In the genomic region with DNA sequence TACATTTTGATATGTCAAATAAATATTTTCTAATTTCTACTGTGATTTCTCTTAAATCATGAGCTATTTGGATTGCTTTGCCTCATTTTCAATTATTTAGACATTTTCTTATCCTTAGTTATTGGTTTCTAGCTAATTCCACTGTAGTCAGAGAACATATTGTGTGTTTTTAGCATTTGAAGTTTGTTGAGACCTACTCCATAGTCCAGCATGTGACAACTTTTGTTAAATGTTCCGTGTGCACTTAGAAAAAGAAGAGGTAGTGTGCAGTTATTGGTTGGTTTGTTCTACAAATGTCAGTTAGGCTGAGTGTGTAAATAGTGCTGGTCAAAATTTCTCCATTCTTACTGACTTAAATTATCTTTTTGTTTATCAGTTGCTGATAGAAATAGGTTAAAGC, we compare ENCODE assay signal across 20 cellular contexts.
DNase-seq lines count a peak whose midpoint lies in the region; ATAC-seq, FAIRE-seq and TF ChIP-seq lines count a peak whose summit lies in the region.
"Had no signal": no experiment of that assay in that cellular context is flagged by ENCODE, and none has a peak within 500 bp of the region (broad histone marks: within the 10 kb centered on the region; RNA-seq: fewer than 3 reads in every experiment).

No MANE protein-coding gene starts in this region.

- H3K9me2 ChIP-seq in OCI-LY1 (ENCODE audit: low read depth, low read length), result no peaks in the 10 kb centered on the region

- peak overlapping the region; percentile 14 for H3K27ac Mint-ChIP-seq in stimulated activated naive B cell treated with anti-CD40 and anti-IgM and Interleukin-4, amounts not matched to agents 10 μg/mL and 1 μg/mL and 100 μg/mL, for 72 hours

- DNase-seq in HepG2 (ENCODE audit: low spot score) (no peak), right lobe of liver (no peak), K562 (ENCODE audit: extremely low read depth in 1 of 4, low spot score in 3 of 4) (no peak), right cardiac atrium (no peak), GM10248 (ENCODE audit: extremely low spot score) (no peak)
- DNase-seq in stimulated activated naive B cell treated with anti-CD40 and anti-IgM and Interleukin-4, amounts not matched to agents 10 μg/mL and 1 μg/mL and 100 μg/mL, for 72 hours, result no peak
- DNase-seq: BE2C; CD4-positive, alpha-beta memory T cell; KBM-7; NCI-H1436; NCI-H1930; NCI-H345; NCI-H524 treated with DMSO at 0.1 percent for 48 hours; SHP77; T-cell had no signal

- WGBS in HepG2 (ENCODE audit: low lambda C conversion rate), result 7% methylated on average over 1 of the region's 1 CpG
- WGBS in right lobe of liver (ENCODE audit: insufficient coverage, low coverage, low lambda C conversion rate, missing lambda C conversion rate), result 31% methylated on average over 1 of the region's 1 CpG
- 50% methylated on average over 1 of the region's 1 CpG for WGBS in K562 (ENCODE audit: insufficient coverage, low coverage, missing lambda C conversion rate)
- 84% methylated on average over 1 of the region's 1 CpG for WGBS in right cardiac atrium

- no peaks in the 10 kb centered on the region for H3K36me3 Mint-ChIP-seq in stimulated activated naive B cell treated with anti-CD40 and anti-IgM and Interleukin-4, amounts not matched to agents 10 μg/mL and 1 μg/mL and 100 μg/mL, for 72 hours
- H3K36me3 Mint-ChIP-seq: CD4-positive, alpha-beta memory T cell; T-cell had no signal

- H3K9ac ChIP-seq in HepG2 (ENCODE audit: insufficient read depth, low read depth, low read length), result no peak overlapping the region
- peak overlapping the region; percentile 66 for H3K9ac ChIP-seq in OCI-LY1 (ENCODE audit: low read length)
- no peak overlapping the region for H3K9ac ChIP-seq in K562 (ENCODE audit: insufficient read depth in 1 of 2, low read depth in 2 of 2, low read length in 2 of 2)

- H3K27me3 ChIP-seq in HepG2 (ENCODE audit: control insufficient read depth in 1 of 2, insufficient read depth in 2 of 2, low read length in 2 of 2) (peaks cover 0 to 10% of the 10 kb centered on the region in 2 experiments; a peak in 1 of 5 replicates), right lobe of liver (no peaks in the 10 kb centered on the region), OCI-LY1 (ENCODE audit: insufficient read depth, low read length) (no peaks in the 10 kb centered on the region), K562 (ENCODE audit: control insufficient read depth in 2 of 2, insufficient read depth in 2 of 2, low read length in 2 of 2) (no peaks in the 10 kb centered on the region), right cardiac atrium (ENCODE audit: control insufficient read depth, insufficient read depth) (no peaks in the 10 kb centered on the region)
- H3K27me3 ChIP-seq: BE2C had no signal

- H3K36me3 ChIP-seq in HepG2 (replicated peaks in 1 of 2; ENCODE audit: control insufficient read depth in 1 of 2, insufficient read depth in 2 of 2, low read length in 2 of 2) (no peaks in the 10 kb centered on the region), right lobe of liver (no peaks in the 10 kb centered on the region), OCI-LY1 (ENCODE audit: insufficient read depth, low read length) (no peaks in the 10 kb centered on the region), K562 (ENCODE audit: control insufficient read depth, insufficient read depth, low read length) (no peaks in the 10 kb centered on the region)
- H3K36me3 ChIP-seq: BE2C had no signal

- H3F3A ChIP-seq in OCI-LY1 (ENCODE audit: insufficient read depth, low read length), result peaks cover 24% of the 10 kb centered on the region; the same call in 1 of the 2 replicates

- H3K4me1 ChIP-seq in HepG2 (ENCODE audit: insufficient read depth, low read length), result peaks cover 36% of the 10 kb centered on the region
- H3K4me1 ChIP-seq in right lobe of liver, result no peaks in the 10 kb centered on the region
- H3K4me1 ChIP-seq in OCI-LY1 (ENCODE audit: insufficient read depth, low read length, severe bottlenecking), result peaks cover 97% of the 10 kb centered on the region
- H3K4me1 ChIP-seq in K562 (replicated peaks in 1 of 2; ENCODE audit: control insufficient read depth in 2 of 2, insufficient read depth in 2 of 2, low read length in 2 of 2), result peaks cover 0 to 22% of the 10 kb centered on the region in 2 experiments; a peak in 4 of 5 replicates
- H3K4me1 ChIP-seq in right cardiac atrium (ENCODE audit: control insufficient read depth, insufficient read depth, low read length), result peaks cover 3% of the 10 kb centered on the region
- H3K4me1 ChIP-seq: BE2C had no signal

- H3K4me3 ChIP-seq in HepG2 (replicated peaks in 1 of 3; ENCODE audit: insufficient read depth in 1 of 3, low read depth in 2 of 3, low read length in 3 of 3) (no peak overlapping the region), right lobe of liver (no peak overlapping the region), OCI-LY1 (ENCODE audit: low read depth, low read length, poor library complexity, severe bottlenecking) (peak overlapping the region; percentile 11), K562 (no peak overlapping the region), right cardiac atrium (ENCODE audit: low read length) (no peak overlapping the region)
- H3K4me3 ChIP-seq: SK-N-MC had no signal

- H3K4me1 Mint-ChIP-seq in stimulated activated naive B cell treated with anti-CD40 and anti-IgM and Interleukin-4, amounts not matched to agents 10 μg/mL and 1 μg/mL and 100 μg/mL, for 72 hours, result peaks cover 46 to 78% of the 10 kb centered on the region in 2 donors

- in situ Hi-C loops in HepG2 (cut with HindIII; ENCODE audit: extremely low pct_ligation_motif_present, low pct_unique_long_range_greater_than_20kb), result no loop called here
- in situ Hi-C loops in K562 (cut with MboI), result no loop called here

- BruUV-seq in HepG2 (replicated peaks; lab: Mats Ljungman, UMichigan) (no TSS peak), K562 (replicated peaks; lab: Mats Ljungman, UMichigan) (no TSS peak)

- no peaks in the 10 kb centered on the region for H3K9me1 ChIP-seq in K562 (ENCODE audit: control insufficient read depth, insufficient read depth, low read length)

- no peak overlapping the region for H3K4me2 ChIP-seq in HepG2 (ENCODE audit: low read depth, low read length)
- H3K4me2 ChIP-seq in OCI-LY1 (ENCODE audit: low read length), result peak overlapping the region; percentile 60
- no peak overlapping the region for H3K4me2 ChIP-seq in K562 (ENCODE audit: insufficient read depth, low read length)

- intact Hi-C loops in HepG2 (cut with micrococcal nuclease; ENCODE audit: unreplicated experiment), result no loop called here
- intact Hi-C loops in right lobe of liver (cut with DNase I), result no loop called here
- intact Hi-C loops in K562 (cut with micrococcal nuclease), result no loop called here
- intact Hi-C loops in right cardiac atrium (cut with DNase I), result no loop called here

- H4K20me1 ChIP-seq in HepG2 (ENCODE audit: insufficient read depth, low read length) (no peaks in the 10 kb centered on the region), OCI-LY1 (ENCODE audit: insufficient read depth, low read length) (no peaks in the 10 kb centered on the region), K562 (replicated peaks; ENCODE audit: control insufficient read depth, insufficient read depth, low read length) (no peaks in the 10 kb centered on the region)

- H3K9me3 Mint-ChIP-seq in stimulated activated naive B cell treated with anti-CD40 and anti-IgM and Interleukin-4, amounts not matched to agents 10 μg/mL and 1 μg/mL and 100 μg/mL, for 72 hours, result no peaks in the 10 kb centered on the region
- H3K9me3 Mint-ChIP-seq: CD4-positive, alpha-beta memory T cell; T-cell had no signal

- no peak for TF ChIP-seq CTCF in HepG2 (CRISPR knock-in tag; IDR thresholded peaks at IDR 0.05)
- no peak for TF ChIP-seq CTCF in right lobe of liver (IDR thresholded peaks at IDR 0.05)
- no peak for TF ChIP-seq CTCF in OCI-LY1 (IDR thresholded peaks at IDR 0.05; ENCODE audit: low read length)
- TF ChIP-seq CTCF in K562 (IDR thresholded peaks at IDR 0.05 in 2 of 3, conservative IDR thresholded peaks at IDR 0.05 in 1 of 3; ENCODE audit: insufficient read depth in 2 of 3, low read depth in 1 of 3, low read length in 3 of 3), result no peak
- no peak for TF ChIP-seq CTCF in GM10248 (IDR thresholded peaks at IDR 0.05; ENCODE audit: control extremely low read depth, extremely low read depth, low read depth, missing control alignments)

- H3K9me3 ChIP-seq in HepG2 (ENCODE audit: low read length) (no peaks in the 10 kb centered on the region), right lobe of liver (no peaks in the 10 kb centered on the region), OCI-LY1 (ENCODE audit: low read length) (no peaks in the 10 kb centered on the region), K562 (replicated peaks; ENCODE audit: control insufficient read depth, insufficient read depth, low read depth, low read length) (no peaks in the 10 kb centered on the region), right cardiac atrium (ENCODE audit: control insufficient read depth, low read length) (no peaks in the 10 kb centered on the region)
- H3K9me3 ChIP-seq: BE2C had no signal

- no peak overlapping the region for H3K27ac ChIP-seq in HepG2 (ENCODE audit: extremely low read length, insufficient read depth, low read length)
- H3K27ac ChIP-seq in right lobe of liver, result no peak overlapping the region
- peak overlapping the region; percentile 99 for H3K27ac ChIP-seq in OCI-LY1 (ENCODE audit: low read depth, low read length, poor library complexity, severe bottlenecking)
- H3K27ac ChIP-seq in K562 (ENCODE audit: extremely low read depth, low read depth, low read length), result no peak overlapping the region
- H3K27ac ChIP-seq in right cardiac atrium (ENCODE audit: low read length), result no peak overlapping the region
- H3K27ac ChIP-seq: SK-N-MC had no signal

- no peak overlapping the region for H3K4me3 Mint-ChIP-seq in stimulated activated naive B cell treated with anti-CD40 and anti-IgM and Interleukin-4, amounts not matched to agents 10 μg/mL and 1 μg/mL and 100 μg/mL, for 72 hours
- H3K4me3 Mint-ChIP-seq: CD4-positive, alpha-beta memory T cell; T-cell had no signal

- no peak for ATAC-seq in HepG2
- ATAC-seq in right lobe of liver, result no peak
- ATAC-seq in K562, result no peak
- no peak for ATAC-seq in stimulated activated naive B cell treated with anti-CD40 and anti-IgM and Interleukin-4, amounts not matched to agents 10 μg/mL and 1 μg/mL and 100 μg/mL, for 72 hours (replicated peaks)
- no peak for ATAC-seq in GM18520 (IDR thresholded peaks at IDR 0.05; ENCODE audit: unreplicated experiment)
- ATAC-seq in right cardiac atrium, result no peak
- ATAC-seq: T-cell had no signal

- FAIRE-seq in HepG2 (lab: Jason Lieb, UNC) (no peak), K562 (lab: Jason Lieb, UNC) (no peak)
- FAIRE-seq: H54, HTR-8/SVneo had no signal

- no peak for TF ChIP-seq POLR2A in HepG2 (IDR thresholded peaks at IDR 0.05; ENCODE audit: insufficient read depth in 1 of 2, low read depth in 2 of 2, low read length in 2 of 2)
- TF ChIP-seq POLR2A in right lobe of liver (IDR thresholded peaks at IDR 0.05), result no peak
- no peak for TF ChIP-seq POLR2A in K562 (conservative IDR thresholded peaks at IDR 0.05)

- H3K79me2 ChIP-seq in HepG2 (ENCODE audit: insufficient read depth, low read length) (no peaks in the 10 kb centered on the region), OCI-LY1 (ENCODE audit: insufficient read depth, low read length) (no peaks in the 10 kb centered on the region), K562 (ENCODE audit: control insufficient read depth, insufficient read depth, low read length) (no peaks in the 10 kb centered on the region)

- no peak overlapping the region for H2AFZ ChIP-seq in HepG2 (ENCODE audit: low read length)
- H2AFZ ChIP-seq in OCI-LY1 (ENCODE audit: low read length), result peak overlapping the region; percentile 31; the same call in 1 of the 2 replicates
- H2AFZ ChIP-seq in K562 (ENCODE audit: low read depth, low read length), result 0 out of 2 replicates have a peak overlapping the region, but pooled peaks have one; percentile 48

- H3K27me3 Mint-ChIP-seq in stimulated activated naive B cell treated with anti-CD40 and anti-IgM and Interleukin-4, amounts not matched to agents 10 μg/mL and 1 μg/mL and 100 μg/mL, for 72 hours, result no peaks in the 10 kb centered on the region
- H3K27me3 Mint-ChIP-seq: T-cell had no signal

- POLR2A ChIA-PET in HepG2 (lab: Yijun Ruan, JAX) (interaction anchor here (1.3 kb wide), 1 partner anchor 337 kb away, joined by 5 read pairs; a partner anchor contains a TSS), K562 (lab: Yijun Ruan, JAX) (interaction anchor here (1.8 to 2.0 kb wide), 2 partner anchors 12 to 14 kb away, joined by 6 read pairs; no protein-coding TSS in a partner anchor), GM10248 (lab: Yijun Ruan, JAX) (interaction anchor here (0.7 to 1.0 kb wide), 2 partner anchors 24 to 37 kb away, joined by 4 to 6 read pairs; no protein-coding TSS in a partner anchor)

- TF ChIP-seq EP300 in HepG2 (IDR thresholded peaks at IDR 0.05; ENCODE audit: low read depth in 2 of 2, low read length in 2 of 2) (no peak), HepG2 (CRISPR knock-in tag; IDR thresholded peaks at IDR 0.05; ENCODE audit: borderline replicate concordance) (no peak), K562 (IDR thresholded peaks at IDR 0.05; ENCODE audit: low read length) (no peak)

- TF ChIP-seq RAD21 in HepG2 (CRISPR knock-in tag; IDR thresholded peaks at IDR 0.05) (no peak), K562 (CRISPR knock-in tag; conservative IDR thresholded peaks at IDR 0.05 in 1 of 2, IDR thresholded peaks at IDR 0.05 in 1 of 2) (no peak)

- CTCF ChIA-PET in HepG2 (lab: Yijun Ruan, JAX; ENCODE audit: low intra/inter-chr PET ratio, low total read pairs) (no interaction called here), K562 (lab: Yijun Ruan, JAX; ENCODE audit: low intra/inter-chr PET ratio) (no interaction called here), GM10248 (lab: Yijun Ruan, JAX) (interaction anchor here (0.7 to 18.9 kb wide), 6 partner anchors 2 to 352 kb away, joined by 3 to 281 read pairs (median 10); no protein-coding TSS in a partner anchor)
